ENCODE assay signal across 1 cellular context in the genomic region with DNA sequence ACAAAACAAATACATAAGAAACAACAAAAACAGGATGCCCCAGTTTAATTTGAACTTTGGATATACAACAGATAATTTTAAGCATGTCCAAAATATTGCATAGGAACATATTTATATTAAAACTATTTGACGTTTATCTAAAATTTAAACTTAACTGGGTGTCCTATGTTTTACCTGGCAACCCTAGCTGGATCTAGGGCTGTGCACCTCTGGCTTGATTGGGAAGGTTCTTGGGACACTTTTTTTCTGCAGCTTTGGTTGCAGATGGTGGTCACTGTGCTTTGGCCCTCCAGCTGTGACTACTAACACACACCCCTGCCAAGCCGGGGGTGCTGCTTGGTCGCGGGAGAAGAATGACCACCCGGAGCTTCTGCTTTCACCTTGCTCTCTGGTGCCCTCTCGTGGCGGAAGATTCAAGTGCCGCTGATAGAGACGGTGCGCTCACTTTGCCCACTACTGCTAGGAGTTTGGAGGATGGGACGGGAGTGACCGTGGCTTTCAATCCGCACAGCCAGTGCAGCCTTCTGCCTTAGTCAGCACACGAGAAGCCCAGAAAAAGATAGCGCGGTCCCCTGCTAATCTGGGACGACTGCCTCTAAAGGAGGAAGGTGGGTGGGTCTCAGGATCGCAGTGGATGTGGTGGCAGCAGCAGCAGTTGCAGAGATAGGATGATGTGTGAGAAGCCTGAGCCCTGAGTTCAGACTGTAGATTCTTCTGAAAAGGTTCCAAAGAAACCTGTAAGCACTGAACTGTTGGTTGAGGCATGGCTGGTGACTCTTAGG.
A peak's percentile ranks its signal among the peaks of the same experiment; 100 is the strongest.
TF ChIP-seq lines count a peak whose summit lies in the region.

No MANE protein-coding gene starts in this region.

TF ChIP-seq in K562, 482 proteins besides CTCF, POLR2A, EP300 and RAD21 (continued from another document):
- TF ChIP-seq, protein P1, sequence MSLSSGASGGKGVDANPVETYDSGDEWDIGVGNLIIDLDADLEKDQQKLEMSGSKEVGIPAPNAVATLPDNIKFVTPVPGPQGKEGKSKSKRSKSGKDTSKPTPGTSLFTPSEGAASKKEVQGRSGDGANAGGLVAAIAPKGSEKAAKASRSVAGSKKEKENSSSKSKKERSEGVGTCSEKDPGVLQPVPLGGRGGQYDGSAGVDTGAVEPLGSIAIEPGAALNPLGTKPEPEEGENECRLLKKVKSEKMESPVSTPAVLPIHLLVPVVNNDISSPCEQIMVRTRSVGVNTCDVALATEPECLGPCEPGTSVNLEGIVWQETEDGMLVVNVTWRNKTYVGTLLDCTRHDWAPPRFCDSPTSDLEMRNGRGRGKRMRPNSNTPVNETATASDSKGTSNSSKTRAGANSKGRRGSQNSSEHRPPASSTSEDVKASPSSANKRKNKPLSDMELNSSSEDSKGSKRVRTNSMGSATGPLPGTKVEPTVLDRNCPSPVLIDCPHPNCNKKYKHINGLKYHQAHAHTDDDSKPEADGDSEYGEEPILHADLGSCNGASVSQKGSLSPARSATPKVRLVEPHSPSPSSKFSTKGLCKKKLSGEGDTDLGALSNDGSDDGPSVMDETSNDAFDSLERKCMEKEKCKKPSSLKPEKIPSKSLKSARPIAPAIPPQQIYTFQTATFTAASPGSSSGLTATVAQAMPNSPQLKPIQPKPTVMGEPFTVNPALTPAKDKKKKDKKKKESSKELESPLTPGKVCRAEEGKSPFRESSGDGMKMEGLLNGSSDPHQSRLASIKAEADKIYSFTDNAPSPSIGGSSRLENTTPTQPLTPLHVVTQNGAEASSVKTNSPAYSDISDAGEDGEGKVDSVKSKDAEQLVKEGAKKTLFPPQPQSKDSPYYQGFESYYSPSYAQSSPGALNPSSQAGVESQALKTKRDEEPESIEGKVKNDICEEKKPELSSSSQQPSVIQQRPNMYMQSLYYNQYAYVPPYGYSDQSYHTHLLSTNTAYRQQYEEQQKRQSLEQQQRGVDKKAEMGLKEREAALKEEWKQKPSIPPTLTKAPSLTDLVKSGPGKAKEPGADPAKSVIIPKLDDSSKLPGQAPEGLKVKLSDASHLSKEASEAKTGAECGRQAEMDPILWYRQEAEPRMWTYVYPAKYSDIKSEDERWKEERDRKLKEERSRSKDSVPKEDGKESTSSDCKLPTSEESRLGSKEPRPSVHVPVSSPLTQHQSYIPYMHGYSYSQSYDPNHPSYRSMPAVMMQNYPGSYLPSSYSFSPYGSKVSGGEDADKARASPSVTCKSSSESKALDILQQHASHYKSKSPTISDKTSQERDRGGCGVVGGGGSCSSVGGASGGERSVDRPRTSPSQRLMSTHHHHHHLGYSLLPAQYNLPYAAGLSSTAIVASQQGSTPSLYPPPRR (CRISPR knock-in tag; IDR thresholded peaks at IDR 0.05; ENCODE audit: borderline replicate concordance): no peak
- TF ChIP-seq MXI1 (IDR thresholded peaks at IDR 0.05; ENCODE audit: low read depth, low read length) (no peak), HOXB6 (CRISPR knock-in tag; IDR thresholded peaks at IDR 0.05; ENCODE audit: borderline replicate concordance) (no peak), RBM15 (IDR thresholded peaks at IDR 0.05; ENCODE audit: insufficient read depth, low read length) (no peak), ZNF121 (CRISPR knock-in tag; conservative IDR thresholded peaks at IDR 0.05) (no peak), CTBP1 (IDR thresholded peaks at IDR 0.05; ENCODE audit: borderline replicate concordance) (peak; percentile 73), SMARCA4 (IDR thresholded peaks at IDR 0.05) (peak; percentile 19; the same call in 1 of the 2 replicates), CC2D1A (IDR thresholded peaks at IDR 0.05) (peak; percentile 73), ZNF24 (IDR thresholded peaks at IDR 0.05) (peak; percentile 65), ZNF316 (IDR thresholded peaks at IDR 0.05) (peak; percentile 9; the same call in 1 of the 2 replicates), CHD1 (IDR thresholded peaks at IDR 0.05; ENCODE audit: low read length) (no peak), HNRNPLL (IDR thresholded peaks at IDR 0.05; ENCODE audit: low read depth, low read length, poor library complexity, severe bottlenecking) (peak; percentile 29), MAZ (CRISPR knock-in tag; conservative IDR thresholded peaks at IDR 0.05 in 1 of 2, IDR thresholded peaks at IDR 0.05 in 1 of 2) (peak in 1 of 2 experiments; percentile 32; a peak in 1 of 4 replicates), KLF6 (CRISPR knock-in tag; IDR thresholded peaks at IDR 0.05; ENCODE audit: borderline replicate concordance) (no peak), LCOR (CRISPR knock-in tag; IDR thresholded peaks at IDR 0.05) (0 out of 2 replicates have a peak, but pooled peaks have one; percentile 23), TARDBP (IDR thresholded peaks at IDR 0.05) (0 out of 2 replicates have a peak, but pooled peaks have one; percentile 49), SMC3 (conservative IDR thresholded peaks at IDR 0.05; ENCODE audit: insufficient read depth, low read depth, low read length) (peak; percentile 82), MYC (IDR thresholded peaks at IDR 0.05; ENCODE audit: low read depth, low read length) (0 out of 2 replicates have a peak, but pooled peaks have one; percentile 13), MYC (CRISPR knock-in tag; IDR thresholded peaks at IDR 0.05; ENCODE audit: borderline replicate concordance, low read depth) (no peak), MAFF (IDR thresholded peaks at IDR 0.05; ENCODE audit: low read length) (no peak), MTA2 (IDR thresholded peaks at IDR 0.05; ENCODE audit: low read depth) (no peak; the same call in 1 of the 2 replicates), HDAC1 (IDR thresholded peaks at IDR 0.05) (peak in 1 of 2 experiments; percentile 36; a peak in 1 of 4 replicates), XRCC5 (IDR thresholded peaks at IDR 0.05; ENCODE audit: low read depth, low read length) (0 out of 2 replicates have a peak, but pooled peaks have one; percentile 71), RCOR1 (IDR thresholded peaks at IDR 0.05; ENCODE audit: borderline replicate concordance in 1 of 2, low read depth in 2 of 2, low read length in 2 of 2) (peak in 1 of 2 experiments; percentile 68; a peak in 2 of 4 replicates), ATF7 (IDR thresholded peaks at IDR 0.05) (0 out of 2 replicates have a peak, but pooled peaks have one; percentile 4)
- TF ChIP-seq, protein P2, sequence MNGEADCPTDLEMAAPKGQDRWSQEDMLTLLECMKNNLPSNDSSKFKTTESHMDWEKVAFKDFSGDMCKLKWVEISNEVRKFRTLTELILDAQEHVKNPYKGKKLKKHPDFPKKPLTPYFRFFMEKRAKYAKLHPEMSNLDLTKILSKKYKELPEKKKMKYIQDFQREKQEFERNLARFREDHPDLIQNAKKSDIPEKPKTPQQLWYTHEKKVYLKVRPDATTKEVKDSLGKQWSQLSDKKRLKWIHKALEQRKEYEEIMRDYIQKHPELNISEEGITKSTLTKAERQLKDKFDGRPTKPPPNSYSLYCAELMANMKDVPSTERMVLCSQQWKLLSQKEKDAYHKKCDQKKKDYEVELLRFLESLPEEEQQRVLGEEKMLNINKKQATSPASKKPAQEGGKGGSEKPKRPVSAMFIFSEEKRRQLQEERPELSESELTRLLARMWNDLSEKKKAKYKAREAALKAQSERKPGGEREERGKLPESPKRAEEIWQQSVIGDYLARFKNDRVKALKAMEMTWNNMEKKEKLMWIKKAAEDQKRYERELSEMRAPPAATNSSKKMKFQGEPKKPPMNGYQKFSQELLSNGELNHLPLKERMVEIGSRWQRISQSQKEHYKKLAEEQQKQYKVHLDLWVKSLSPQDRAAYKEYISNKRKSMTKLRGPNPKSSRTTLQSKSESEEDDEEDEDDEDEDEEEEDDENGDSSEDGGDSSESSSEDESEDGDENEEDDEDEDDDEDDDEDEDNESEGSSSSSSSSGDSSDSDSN (IDR thresholded peaks at IDR 0.05; ENCODE audit: borderline replicate concordance in 1 of 2, low read depth in 2 of 2, low read length in 2 of 2): 0 out of 4 replicates have a peak, but pooled peaks of 1 of the 2 experiments have one; percentile 59
- TF ChIP-seq, protein P3, sequence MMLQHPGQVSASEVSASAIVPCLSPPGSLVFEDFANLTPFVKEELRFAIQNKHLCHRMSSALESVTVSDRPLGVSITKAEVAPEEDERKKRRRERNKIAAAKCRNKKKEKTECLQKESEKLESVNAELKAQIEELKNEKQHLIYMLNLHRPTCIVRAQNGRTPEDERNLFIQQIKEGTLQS (IDR thresholded peaks at IDR 0.05): no peak
- TF ChIP-seq, protein P3 (CRISPR knock-in tag; conservative IDR thresholded peaks at IDR 0.05): 0 out of 2 replicates have a peak, but pooled peaks have one; percentile 16
- TF ChIP-seq, protein P4, sequence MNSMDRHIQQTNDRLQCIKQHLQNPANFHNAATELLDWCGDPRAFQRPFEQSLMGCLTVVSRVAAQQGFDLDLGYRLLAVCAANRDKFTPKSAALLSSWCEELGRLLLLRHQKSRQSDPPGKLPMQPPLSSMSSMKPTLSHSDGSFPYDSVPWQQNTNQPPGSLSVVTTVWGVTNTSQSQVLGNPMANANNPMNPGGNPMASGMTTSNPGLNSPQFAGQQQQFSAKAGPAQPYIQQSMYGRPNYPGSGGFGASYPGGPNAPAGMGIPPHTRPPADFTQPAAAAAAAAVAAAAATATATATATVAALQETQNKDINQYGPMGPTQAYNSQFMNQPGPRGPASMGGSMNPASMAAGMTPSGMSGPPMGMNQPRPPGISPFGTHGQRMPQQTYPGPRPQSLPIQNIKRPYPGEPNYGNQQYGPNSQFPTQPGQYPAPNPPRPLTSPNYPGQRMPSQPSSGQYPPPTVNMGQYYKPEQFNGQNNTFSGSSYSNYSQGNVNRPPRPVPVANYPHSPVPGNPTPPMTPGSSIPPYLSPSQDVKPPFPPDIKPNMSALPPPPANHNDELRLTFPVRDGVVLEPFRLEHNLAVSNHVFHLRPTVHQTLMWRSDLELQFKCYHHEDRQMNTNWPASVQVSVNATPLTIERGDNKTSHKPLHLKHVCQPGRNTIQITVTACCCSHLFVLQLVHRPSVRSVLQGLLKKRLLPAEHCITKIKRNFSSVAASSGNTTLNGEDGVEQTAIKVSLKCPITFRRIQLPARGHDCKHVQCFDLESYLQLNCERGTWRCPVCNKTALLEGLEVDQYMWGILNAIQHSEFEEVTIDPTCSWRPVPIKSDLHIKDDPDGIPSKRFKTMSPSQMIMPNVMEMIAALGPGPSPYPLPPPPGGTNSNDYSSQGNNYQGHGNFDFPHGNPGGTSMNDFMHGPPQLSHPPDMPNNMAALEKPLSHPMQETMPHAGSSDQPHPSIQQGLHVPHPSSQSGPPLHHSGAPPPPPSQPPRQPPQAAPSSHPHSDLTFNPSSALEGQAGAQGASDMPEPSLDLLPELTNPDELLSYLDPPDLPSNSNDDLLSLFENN (IDR thresholded peaks at IDR 0.05; ENCODE audit: low read depth in 2 of 2, low read length in 2 of 2): no peak
- TF ChIP-seq, protein P5, sequence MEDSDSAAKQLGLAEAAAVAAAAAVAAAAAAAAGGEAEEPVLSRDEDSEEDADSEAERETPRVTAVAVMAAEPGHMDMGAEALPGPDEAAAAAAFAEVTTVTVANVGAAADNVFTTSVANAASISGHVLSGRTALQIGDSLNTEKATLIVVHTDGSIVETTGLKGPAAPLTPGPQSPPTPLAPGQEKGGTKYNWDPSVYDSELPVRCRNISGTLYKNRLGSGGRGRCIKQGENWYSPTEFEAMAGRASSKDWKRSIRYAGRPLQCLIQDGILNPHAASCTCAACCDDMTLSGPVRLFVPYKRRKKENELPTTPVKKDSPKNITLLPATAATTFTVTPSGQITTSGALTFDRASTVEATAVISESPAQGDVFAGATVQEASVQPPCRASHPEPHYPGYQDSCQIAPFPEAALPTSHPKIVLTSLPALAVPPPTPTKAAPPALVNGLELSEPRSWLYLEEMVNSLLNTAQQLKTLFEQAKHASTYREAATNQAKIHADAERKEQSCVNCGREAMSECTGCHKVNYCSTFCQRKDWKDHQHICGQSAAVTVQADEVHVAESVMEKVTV (CRISPR knock-in tag; IDR thresholded peaks at IDR 0.05): peak; percentile 53; the same call in 1 of the 2 replicates
TF ChIP-seq in K562: peak in this region for 25.
